Comparison of ENCODE assay signal across 1 cellular context in the genomic region with DNA sequence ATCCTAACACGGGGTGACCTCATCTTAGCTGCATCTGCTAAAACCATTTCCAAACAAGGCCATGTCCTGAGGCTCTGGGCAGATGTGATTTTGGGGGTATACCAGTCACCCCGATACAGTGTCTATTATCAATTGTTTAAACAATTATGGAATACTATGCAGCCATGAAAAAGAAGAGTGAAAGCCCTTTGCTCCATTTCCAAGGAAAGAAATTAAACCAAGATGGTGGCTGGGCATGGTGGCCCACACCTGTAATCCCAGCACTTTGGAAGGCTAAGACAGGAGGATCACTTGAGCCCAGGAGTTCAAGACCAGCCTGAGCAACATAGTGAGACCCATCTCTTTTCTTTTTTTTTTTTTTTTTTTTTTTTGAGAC.
TF ChIP-seq lines count a peak whose summit lies in the region.

No MANE protein-coding gene starts in this region.

TF ChIP-seq in H1, 55 proteins besides CTCF, POLR2A, EP300 and RAD21:
- TF ChIP-seq BCL11A (IDR thresholded peaks at IDR 0.05; ENCODE audit: low read depth in 2 of 2, low read length in 2 of 2) (no peak), RBBP5 (IDR thresholded peaks at IDR 0.05; ENCODE audit: borderline replicate concordance, low read depth, low read length) (no peak), CHD1 (IDR thresholded peaks at IDR 0.05; ENCODE audit: low read depth, low read length) (no peak), SRF (IDR thresholded peaks at IDR 0.05; ENCODE audit: low read depth, low read length) (no peak), ASH2L (IDR thresholded peaks at IDR 0.05; ENCODE audit: low read length) (no peak), KDM1A (IDR thresholded peaks at IDR 0.05; ENCODE audit: borderline replicate concordance, low read length) (peak; percentile 83; the same call in 1 of the 2 replicates), SIRT6 (IDR thresholded peaks at IDR 0.05; ENCODE audit: low read length) (no peak)
TF ChIP-seq in H1: peak in this region for 1.
